Comparison of ENCODE assay signal across 24 cellular contexts in the genomic region with DNA sequence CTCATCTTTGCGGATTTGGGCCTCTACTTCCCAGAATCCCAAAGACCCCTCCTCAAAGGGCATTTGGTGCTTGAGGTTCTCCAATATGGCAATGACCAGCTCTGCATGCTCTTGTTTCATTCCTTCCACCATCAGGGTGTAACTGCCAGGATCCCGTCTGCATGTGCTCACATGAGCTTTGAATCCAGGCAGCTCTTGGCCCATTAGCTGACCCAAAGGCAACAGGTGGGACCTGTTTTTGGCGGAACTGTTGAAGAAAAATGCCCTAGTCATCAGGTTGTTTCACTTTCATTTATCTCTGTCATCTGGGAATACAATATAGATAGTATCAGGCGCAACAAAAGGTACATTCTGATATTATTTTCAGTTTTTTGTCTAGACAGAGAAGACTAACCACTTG.
"Had no signal": no experiment of that assay in that cellular context is flagged by ENCODE, and none has a peak within 500 bp of the region (broad histone marks: within the 10 kb centered on the region; RNA-seq: fewer than 3 reads in every experiment).

No MANE protein-coding gene starts in this region.

- H3K27ac Mint-ChIP-seq: activated naive CD4-positive, alpha-beta T cell treated with anti-CD3 and anti-CD28 coated beads for 36 hours; activated naive CD8-positive, alpha-beta T cell treated with anti-CD3 and anti-CD28 coated beads for 36 hours; memory B cell; natural killer cell treated with Interleukin-12 subunit alpha and Interleukin-12 subunit beta and Interleukin-15 and Interleukin-18, amount 100 ng/mL, for 72 hours; progenitor cell of endocrine pancreas; stimulated activated naive B cell treated with anti-CD40 and anti-IgM and Interleukin-4, amounts not matched to agents 10 μg/mL and 1 μg/mL and 100 μg/mL, for 72 hours had no signal

- H3K27me3 Mint-ChIP-seq: activated naive CD8-positive, alpha-beta T cell treated with anti-CD3 and anti-CD28 coated beads for 36 hours; memory B cell; natural killer cell treated with Interleukin-12 subunit alpha and Interleukin-12 subunit beta and Interleukin-15 and Interleukin-18, amount 100 ng/mL, for 72 hours; progenitor cell of endocrine pancreas; stimulated activated naive B cell treated with anti-CD40 and anti-IgM and Interleukin-4, amounts not matched to agents 10 μg/mL and 1 μg/mL and 100 μg/mL, for 72 hours had no signal

- H3K4me3 Mint-ChIP-seq: activated naive CD4-positive, alpha-beta T cell treated with anti-CD3 and anti-CD28 coated beads for 36 hours; activated naive CD8-positive, alpha-beta T cell treated with anti-CD3 and anti-CD28 coated beads for 36 hours; memory B cell; natural killer cell treated with Interleukin-12 subunit alpha and Interleukin-12 subunit beta and Interleukin-15 and Interleukin-18, amount 100 ng/mL, for 72 hours; stimulated activated naive B cell treated with anti-CD40 and anti-IgM and Interleukin-4, amounts not matched to agents 10 μg/mL and 1 μg/mL and 100 μg/mL, for 72 hours had no signal

- H3K27ac ChIP-seq: adrenal gland, body of pancreas, epithelial cell of prostate, gastrocnemius medialis, stomach, suprapubic skin, tibial nerve, uterus had no signal

- H3K9me3 ChIP-seq: adrenal gland, body of pancreas, gastrocnemius medialis, suprapubic skin, uterus had no signal

- ATAC-seq: body of pancreas; gastrocnemius medialis; mucosa of descending colon; natural killer cell treated with Interleukin-12 subunit alpha and Interleukin-12 subunit beta and Interleukin-15 and Interleukin-18, amount 100 ng/mL, for 72 hours; stimulated activated naive B cell treated with anti-CD40 and anti-IgM and Interleukin-4, amounts not matched to agents 10 μg/mL and 1 μg/mL and 100 μg/mL, for 72 hours had no signal

- H3K4me1 Mint-ChIP-seq: activated naive CD8-positive, alpha-beta T cell treated with anti-CD3 and anti-CD28 coated beads for 36 hours had no signal

- H3K4me1 ChIP-seq: adrenal gland, body of pancreas, uterus had no signal

- H3K4me3 ChIP-seq: adrenal gland, body of pancreas, gastrocnemius medialis, mucosa of descending colon, stomach, suprapubic skin, tibial nerve, uterus had no signal

- H3K27me3 ChIP-seq: adrenal gland, body of pancreas, gastrocnemius medialis, stomach, suprapubic skin, tibial nerve, uterus had no signal

- H3K36me3 ChIP-seq: adrenal gland, gastrocnemius medialis, stomach, suprapubic skin, tibial nerve, uterus had no signal

- DNase-seq: activated CD4-positive, alpha-beta T cell treated with anti-CD3 and anti-CD28 coated beads for 4 hours; activated CD4-positive, alpha-beta T cell treated with anti-CD3 and anti-CD28 coated beads, Interleukin-2, amount 50 U/mL, for 48 hours; activated CD8-positive, alpha-beta memory T cell treated with anti-CD3 and anti-CD28 coated beads for 24 hours; activated effector memory CD4-positive, alpha-beta T cell treated with Interleukin-2 at 50 U/mL for 16 hours; activated naive CD4-positive, alpha-beta T cell treated with anti-CD3 and anti-CD28 coated beads for 36 hours; activated naive CD8-positive, alpha-beta T cell treated with anti-CD3 and anti-CD28 coated beads for 36 hours; adrenal gland; aorta; body of pancreas; effector CD8-positive, alpha-beta T cell; gastrocnemius medialis; hippocampal formation; mucosa of descending colon; stimulated activated CD4-positive, alpha-beta T cell treated with anti-CD3 and anti-CD28 coated beads, Interleukin-15, amount 100 ng/mL, for 24 hours; stimulated activated CD4-positive, alpha-beta T cell treated with anti-CD3 and anti-CD28 coated beads, Interleukin-2, amount 100 ng/mL, for 24 hours; stimulated activated naive B cell treated with anti-CD40 and anti-IgM and Interleukin-4, amounts not matched to agents 10 μg/mL and 1 μg/mL and 100 μg/mL, for 72 hours; stomach; uterus had no signal
